ENCODE assay signal across 25 cellular contexts in the genomic region with DNA sequence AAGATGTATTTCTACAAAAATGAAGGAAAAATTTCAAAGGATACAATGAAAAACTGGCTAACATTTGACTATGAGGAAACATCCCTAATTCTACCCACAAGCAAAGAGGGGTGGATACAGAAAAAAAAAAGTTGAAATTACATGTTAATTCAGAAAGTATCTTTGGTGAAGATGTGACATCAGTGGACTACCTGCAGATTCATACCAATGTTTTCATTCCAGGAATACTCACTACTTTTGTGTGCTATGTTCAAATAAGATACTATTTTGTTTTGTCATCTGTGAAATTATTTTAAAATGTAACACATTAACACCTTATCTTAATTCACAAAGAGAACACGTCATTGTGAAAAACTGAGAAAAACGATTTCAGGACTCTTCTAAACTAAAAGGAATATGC. TPM values are rescaled to one million over a fixed set of nuclear protein-coding genes. Genes with fewer than 3 reads are reported as not detected.
A peak's percentile ranks its signal among the peaks of the same experiment; 100 is the strongest.
DNase-seq lines count a peak whose midpoint lies in the region; ATAC-seq and TF ChIP-seq lines count a peak whose summit lies in the region.
"Had no signal": no experiment of that assay in that cellular context is flagged by ENCODE, and none has a peak within 500 bp of the region (broad histone marks: within the 10 kb centered on the region; RNA-seq: fewer than 3 reads in every experiment).

No MANE protein-coding gene starts in this region.

- H3K27ac ChIP-seq in SU-DHL-6 (ENCODE audit: low read depth, low read length), result peak overlapping the region; percentile 95
- H3K27ac ChIP-seq: C4-2B, right lobe of liver, SK-N-MC, VCaP had no signal

- no peaks in the 10 kb centered on the region for H3K9me2 ChIP-seq in SU-DHL-6 (replicated peaks; ENCODE audit: insufficient read depth, low read length)

- peak overlapping the region; percentile 21 for H3K4me3 ChIP-seq in SU-DHL-6 (ENCODE audit: insufficient read depth, low read length, poor library complexity, severe bottlenecking)
- H3K4me3 ChIP-seq: right lobe of liver, SK-N-MC had no signal

- no peaks in the 10 kb centered on the region for H3K27me3 ChIP-seq in SU-DHL-6 (ENCODE audit: low read length)
- H3K27me3 ChIP-seq: neutrophil, right lobe of liver had no signal

- peaks cover 81% of the 10 kb centered on the region for H3K79me2 ChIP-seq in SU-DHL-6 (ENCODE audit: insufficient read depth, low read length)

- no peaks in the 10 kb centered on the region for H3K9me3 ChIP-seq in SU-DHL-6 (ENCODE audit: insufficient read depth, low read length)
- H3K9me3 ChIP-seq: neutrophil, right lobe of liver had no signal

- DNase-seq in activated naive CD4-positive, alpha-beta T cell (lab: John Stamatoyannopoulos, UW), result no peak
- DNase-seq in activated naive CD4-positive, alpha-beta T cell treated with anti-CD3 and anti-CD28 coated beads, Interleukin-2, amount 50 U/mL, for 72 hours (ENCODE audit: low spot score in 2 of 2), result no peak
- DNase-seq in stimulated activated effector memory CD8-positive, alpha-beta T cell treated with anti-CD3 and anti-CD28 coated beads, Interleukin-12 subunit alpha, Interleukin-12 subunit beta, amount 100 ng/mL, for 72 hours (ENCODE audit: low spot score in 2 of 2), result no peak
- DNase-seq: activated T-cell treated with anti-CD3 and anti-CD28 coated beads, Interleukin-2, amount 50 U/mL, for 4 hours; hypothalamus; immature natural killer cell; Kasumi-1; left colon; mesendoderm; MV-4-11; NCI-H446 treated with DMSO at 0.1 percent for 48 hours; NCI-H82; right lobe of liver; stimulated activated CD4-positive, alpha-beta T cell treated with anti-CD3 and anti-CD28 coated beads, Interleukin-12 subunit alpha, Interleukin-12 subunit beta, amount 100 ng/mL, for 4 hours; stimulated activated CD4-positive, alpha-beta T cell treated with anti-CD3 and anti-CD28 coated beads, Interleukin-4, amount 100 ng/mL, for 1 hour had no signal

- H3F3A ChIP-seq in SU-DHL-6 (ENCODE audit: insufficient read depth), result peaks cover 94% of the 10 kb centered on the region

- H3K27ac Mint-ChIP-seq in activated naive CD4-positive, alpha-beta T cell treated with anti-CD3 and anti-CD28 coated beads, Interleukin-2, amount 50 U/mL, for 24 hours, result peak overlapping the region; percentile 8
- H3K27ac Mint-ChIP-seq in activated naive CD4-positive, alpha-beta T cell treated with anti-CD3 and anti-CD28 coated beads, Interleukin-2, amount 50 U/mL, for 72 hours, result peak overlapping the region; percentile 78 to 96
- peak overlapping the region; percentile 69 for H3K27ac Mint-ChIP-seq in stimulated activated effector memory CD8-positive, alpha-beta T cell treated with anti-CD3 and anti-CD28 coated beads, Interleukin-12 subunit alpha, Interleukin-12 subunit beta, amount 100 ng/mL, for 72 hours
- H3K27ac Mint-ChIP-seq: brain had no signal

- H4K20me1 ChIP-seq in SU-DHL-6 (ENCODE audit: low read depth, low read length), result 0 out of 2 replicates have a peak, but pooled peaks cover 5% of the 10 kb centered on the region

- H3K9ac ChIP-seq in SU-DHL-6 (ENCODE audit: low read length), result peak overlapping the region; percentile 55

- H3K4me1 Mint-ChIP-seq in activated naive CD4-positive, alpha-beta T cell treated with anti-CD3 and anti-CD28 coated beads, Interleukin-2, amount 50 U/mL, for 24 hours, result peaks cover 79% of the 10 kb centered on the region
- H3K4me1 Mint-ChIP-seq in stimulated activated effector memory CD8-positive, alpha-beta T cell treated with anti-CD3 and anti-CD28 coated beads, Interleukin-12 subunit alpha, Interleukin-12 subunit beta, amount 100 ng/mL, for 72 hours, result peaks cover 38% of the 10 kb centered on the region
- H3K4me1 Mint-ChIP-seq: brain had no signal

- peaks cover 60% of the 10 kb centered on the region for H3K36me3 ChIP-seq in SU-DHL-6 (ENCODE audit: low read length)

- no peak for TF ChIP-seq CTCF in SU-DHL-6 (IDR thresholded peaks at IDR 0.05; ENCODE audit: insufficient read depth, low read length, poor library complexity, severe bottlenecking)

- no peaks in the 10 kb centered on the region for H3K27me3 Mint-ChIP-seq in activated naive CD4-positive, alpha-beta T cell treated with anti-CD3 and anti-CD28 coated beads, Interleukin-2, amount 50 U/mL, for 24 hours
- H3K27me3 Mint-ChIP-seq: brain had no signal

- ATAC-seq in activated naive CD4-positive, alpha-beta T cell treated with anti-CD3 and anti-CD28 coated beads, Interleukin-2, amount 50 U/mL, for 72 hours, result peak; percentile 24 to 61
- peak; percentile 53 for ATAC-seq in stimulated activated effector memory CD8-positive, alpha-beta T cell treated with anti-CD3 and anti-CD28 coated beads, Interleukin-12 subunit alpha, Interleukin-12 subunit beta, amount 100 ng/mL, for 72 hours
- no peak for ATAC-seq in HG03159 (IDR thresholded peaks at IDR 0.05; ENCODE audit: unreplicated experiment)
- ATAC-seq in GM21723 (IDR thresholded peaks at IDR 0.05; ENCODE audit: unreplicated experiment), result no peak
- no peak for ATAC-seq in HG02798 (IDR thresholded peaks at IDR 0.05; ENCODE audit: poor library complexity, unreplicated experiment)
- ATAC-seq: activated T-cell treated with anti-CD3 and anti-CD28 coated beads, Interleukin-2, amount 50 U/mL, for 4 hours; left colon; right lobe of liver had no signal

- no peak overlapping the region for H3K4me3 Mint-ChIP-seq in activated naive CD4-positive, alpha-beta T cell treated with anti-CD3 and anti-CD28 coated beads, Interleukin-2, amount 50 U/mL, for 24 hours
- H3K4me3 Mint-ChIP-seq in stimulated activated effector memory CD8-positive, alpha-beta T cell treated with anti-CD3 and anti-CD28 coated beads, Interleukin-12 subunit alpha, Interleukin-12 subunit beta, amount 100 ng/mL, for 72 hours, result peak overlapping the region; percentile 47
- H3K4me3 Mint-ChIP-seq: activated T-cell treated with anti-CD3 and anti-CD28 coated beads, Interleukin-2, amount 50 U/mL, for 4 hours; brain; immature natural killer cell had no signal

- H2AFZ ChIP-seq in SU-DHL-6 (ENCODE audit: low read depth, low read length, severe bottlenecking), result no peak overlapping the region

- H3K4me2 ChIP-seq in SU-DHL-6 (ENCODE audit: low read depth, low read length, poor library complexity, severe bottlenecking), result peak overlapping the region; percentile 78

- peaks cover 7% of the 10 kb centered on the region for H3K36me3 Mint-ChIP-seq in activated naive CD4-positive, alpha-beta T cell treated with anti-CD3 and anti-CD28 coated beads, Interleukin-2, amount 50 U/mL, for 24 hours
- H3K36me3 Mint-ChIP-seq in activated naive CD4-positive, alpha-beta T cell treated with anti-CD3 and anti-CD28 coated beads, Interleukin-2, amount 50 U/mL, for 72 hours, result peaks cover 6 to 27% of the 10 kb centered on the region in 2 donors
- peaks cover 76% of the 10 kb centered on the region for H3K36me3 Mint-ChIP-seq in stimulated activated effector memory CD8-positive, alpha-beta T cell treated with anti-CD3 and anti-CD28 coated beads, Interleukin-12 subunit alpha, Interleukin-12 subunit beta, amount 100 ng/mL, for 72 hours

- no peaks in the 10 kb centered on the region for H3K9me3 Mint-ChIP-seq in activated naive CD4-positive, alpha-beta T cell treated with anti-CD3 and anti-CD28 coated beads, Interleukin-2, amount 50 U/mL, for 24 hours
- H3K9me3 Mint-ChIP-seq in activated naive CD4-positive, alpha-beta T cell treated with anti-CD3 and anti-CD28 coated beads, Interleukin-2, amount 50 U/mL, for 72 hours, result no peaks in the 10 kb centered on the region
- H3K9me3 Mint-ChIP-seq in stimulated activated effector memory CD8-positive, alpha-beta T cell treated with anti-CD3 and anti-CD28 coated beads, Interleukin-12 subunit alpha, Interleukin-12 subunit beta, amount 100 ng/mL, for 72 hours, result no peaks in the 10 kb centered on the region
- H3K9me3 Mint-ChIP-seq: activated T-cell treated with anti-CD3 and anti-CD28 coated beads, Interleukin-2, amount 50 U/mL, for 4 hours; brain; immature natural killer cell had no signal

RNA-seq across cellular contexts. Expression of gene GPCPD1, which starts 19.9 kb away (rescaled TPM):
- 10 to 100 TPM; 27.1 to 64.9 TPM for total RNA-seq in activated naive CD4-positive, alpha-beta T cell treated with anti-CD3 and anti-CD28 coated beads, Interleukin-2, amount 50 U/mL, for 72 hours

Comparison
In these comparisons a context has a peak if more than half of its experiments do, and no peak if none do; other contexts are left out.
1. H3K27ac Mint-ChIP-seq: peak in every context shown above with its lines; median percentile 87 in activated naive CD4-positive, alpha-beta T cell treated with anti-CD3 and anti-CD28 coated beads, Interleukin-2, amount 50 U/mL, for 72 hours; 69 in stimulated activated effector memory CD8-positive, alpha-beta T cell treated with anti-CD3 and anti-CD28 coated beads, Interleukin-12 subunit alpha, Interleukin-12 subunit beta, amount 100 ng/mL, for 72 hours; 8 in activated naive CD4-positive, alpha-beta T cell treated with anti-CD3 and anti-CD28 coated beads, Interleukin-2, amount 50 U/mL, for 24 hours.
2. ATAC-seq: peak in activated naive CD4-positive, alpha-beta T cell treated with anti-CD3 and anti-CD28 coated beads, Interleukin-2, amount 50 U/mL, for 72 hours (2 of 2) and stimulated activated effector memory CD8-positive, alpha-beta T cell treated with anti-CD3 and anti-CD28 coated beads, Interleukin-12 subunit alpha, Interleukin-12 subunit beta, amount 100 ng/mL, for 72 hours (single experiment); none in HG03159 (single experiment), GM21723 (single experiment) and HG02798 (single experiment).